1 cellular context compared by ENCODE assay signal in the genomic region with DNA sequence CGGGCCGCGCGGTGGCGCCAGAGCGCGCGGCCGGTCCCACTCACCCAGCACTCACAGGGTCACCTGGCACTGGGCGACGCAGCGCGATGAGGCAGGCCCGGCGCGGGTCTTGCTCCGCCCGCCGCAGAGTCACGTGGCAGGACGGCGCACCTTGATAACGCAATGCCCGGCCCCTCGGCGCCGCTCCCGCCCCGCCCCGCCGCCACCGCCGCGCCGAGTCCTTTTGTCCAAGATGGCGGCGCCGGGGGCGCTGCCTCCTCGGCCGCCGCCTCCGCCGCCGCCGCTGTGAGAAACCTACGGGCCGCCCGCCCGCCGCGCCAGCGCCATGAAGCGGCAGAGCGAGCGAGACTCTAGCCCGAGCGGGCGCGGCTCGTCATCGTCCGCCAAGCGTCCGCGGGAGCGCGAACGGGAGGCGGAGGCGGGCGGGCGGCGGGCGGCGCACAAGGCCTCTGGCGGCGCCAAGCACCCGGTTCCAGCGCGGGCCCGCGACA.
TF ChIP-seq lines count a peak whose summit lies in the region.

TSS of gene RBM15B (plus strand) at position 211 of the 491 bp plus-strand sequence. CDS start at position 326, 115 bp downstream.

TF ChIP-seq in WTC11, 78 proteins besides CTCF, POLR2A, EP300 and RAD21 (continued from another document):
- peak; percentile 62; the same call in 1 of the 2 replicates for TF ChIP-seq FOXP4 (CRISPR knock-in tag; IDR thresholded peaks at IDR 0.05)
- TF ChIP-seq ZNF263 (CRISPR knock-in tag; IDR thresholded peaks at IDR 0.05; ENCODE audit: low read depth), result no peak
- TF ChIP-seq HMGA2 (CRISPR knock-in tag; IDR thresholded peaks at IDR 0.05), result no peak
- TF ChIP-seq, protein P1, sequence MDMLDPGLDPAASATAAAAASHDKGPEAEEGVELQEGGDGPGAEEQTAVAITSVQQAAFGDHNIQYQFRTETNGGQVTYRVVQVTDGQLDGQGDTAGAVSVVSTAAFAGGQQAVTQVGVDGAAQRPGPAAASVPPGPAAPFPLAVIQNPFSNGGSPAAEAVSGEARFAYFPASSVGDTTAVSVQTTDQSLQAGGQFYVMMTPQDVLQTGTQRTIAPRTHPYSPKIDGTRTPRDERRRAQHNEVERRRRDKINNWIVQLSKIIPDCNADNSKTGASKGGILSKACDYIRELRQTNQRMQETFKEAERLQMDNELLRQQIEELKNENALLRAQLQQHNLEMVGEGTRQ (CRISPR knock-in tag; IDR thresholded peaks at IDR 0.05), result peak; percentile 99
- TF ChIP-seq HMGXB4 (CRISPR knock-in tag; IDR thresholded peaks at IDR 0.05), result 0 out of 2 replicates have a peak, but pooled peaks have one; percentile 62
- no peak for TF ChIP-seq ZNF512 (CRISPR knock-in tag; IDR thresholded peaks at IDR 0.05; ENCODE audit: borderline replicate concordance)
- TF ChIP-seq ZNF121 (CRISPR knock-in tag; IDR thresholded peaks at IDR 0.05), result no peak
- no peak for TF ChIP-seq NR1H2 (CRISPR knock-in tag; IDR thresholded peaks at IDR 0.05)
- no peak for TF ChIP-seq ATF3 (CRISPR knock-in tag; conservative IDR thresholded peaks at IDR 0.05)
- TF ChIP-seq ZNF396 (CRISPR knock-in tag; IDR thresholded peaks at IDR 0.05; ENCODE audit: borderline replicate concordance), result no peak
- TF ChIP-seq NFATC4 (CRISPR knock-in tag; IDR thresholded peaks at IDR 0.05), result no peak
TF ChIP-seq in WTC11: peak in this region for 20.
